18 cellular contexts compared by ENCODE assay signal in the genomic region with DNA sequence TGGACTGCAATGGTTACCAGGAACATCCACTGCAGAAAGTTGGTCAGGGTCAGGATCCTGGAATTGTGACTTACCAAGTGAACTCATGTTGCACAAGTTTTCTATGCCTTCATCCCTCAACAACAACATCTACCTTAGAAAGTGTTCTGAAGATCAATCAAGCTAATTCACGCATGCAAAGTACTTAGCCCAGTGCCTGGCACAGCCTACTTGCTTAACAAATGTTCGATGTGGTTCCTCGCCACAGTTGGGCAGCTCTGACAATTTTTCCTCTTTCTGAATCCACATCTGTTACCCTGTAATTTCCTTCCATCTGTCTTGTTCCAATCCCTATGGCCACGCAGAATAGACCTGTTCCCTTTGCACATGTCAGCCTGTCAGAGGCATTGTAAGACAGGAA.
DNase-seq lines count a peak whose midpoint lies in the region; ATAC-seq and TF ChIP-seq lines count a peak whose summit lies in the region.
"Had no signal": no experiment of that assay in that cellular context is flagged by ENCODE, and none has a peak within 500 bp of the region (broad histone marks: within the 10 kb centered on the region; RNA-seq: fewer than 3 reads in every experiment).

No MANE protein-coding gene starts in this region.

- no peak overlapping the region for H3K4me3 Mint-ChIP-seq in mesothelial cell of epicardium
- H3K4me3 Mint-ChIP-seq: B cell; CD8-positive, alpha-beta T cell; IgD-negative memory B cell had no signal

- no peak overlapping the region for H3K27ac Mint-ChIP-seq in mesothelial cell of epicardium
- H3K27ac Mint-ChIP-seq: B cell; CD8-positive, alpha-beta T cell; IgD-negative memory B cell had no signal

- H3K36me3 Mint-ChIP-seq in mesothelial cell of epicardium = no peaks in the 10 kb centered on the region
- H3K36me3 Mint-ChIP-seq: CD8-positive, alpha-beta T cell; IgD-negative memory B cell had no signal

- H3K27me3 Mint-ChIP-seq in mesothelial cell of epicardium (ENCODE audit: low read depth) = peaks cover 7% of the 10 kb centered on the region

- H3K9me3 Mint-ChIP-seq in mesothelial cell of epicardium = no peaks in the 10 kb centered on the region
- H3K9me3 Mint-ChIP-seq: CD8-positive, alpha-beta T cell; IgD-negative memory B cell had no signal

- H3K9me3 ChIP-seq in mucosa of descending colon = no peaks in the 10 kb centered on the region
- H3K9me3 ChIP-seq: BLaER1 treated with 17β-estradiol and CSF1 and Interleukin-3, amounts not matched to agents 10 nM and 100 nM had no signal

- no peaks in the 10 kb centered on the region for H3K4me1 ChIP-seq in mucosa of descending colon (ENCODE audit: low read depth)
- H3K4me1 ChIP-seq: BLaER1 treated with 17β-estradiol and CSF1 and Interleukin-3, amounts not matched to agents 10 nM and 100 nM had no signal

- DNase-seq in DMS 273 (lab: John Stamatoyannopoulos, UW; ENCODE audit: unreplicated experiment) (peak; percentile 48), DMS 273 treated with DMSO at 0.1 percent for 48 hours (lab: John Stamatoyannopoulos, UW) (no peak), NCI-H446 treated with DMSO at 0.1 percent for 48 hours (lab: John Stamatoyannopoulos, UW) (peak; percentile 57), islet precursor cell (peak; percentile 17), mucosa of descending colon (no peak), mesothelial cell of epicardium (ENCODE audit: low spot score in 2 of 2, unreplicated experiment in 2 of 2) (no peak), AG20443 (ENCODE audit: low spot score) (no peak)
- DNase-seq: CD8-positive, alpha-beta T cell; COR-L47; DMS153; DMS79; GDM1; GOT3; H7; KBM-7 had no signal

- no peak for TF ChIP-seq CTCF in mucosa of descending colon (IDR thresholded peaks at IDR 0.05)
- no peak for TF ChIP-seq CTCF in mesothelial cell of epicardium (IDR thresholded peaks at IDR 0.05; ENCODE audit: unreplicated experiment)

- no peaks in the 10 kb centered on the region for H3K4me1 Mint-ChIP-seq in mesothelial cell of epicardium
- H3K4me1 Mint-ChIP-seq: B cell, IgD-negative memory B cell had no signal

- no peak for ATAC-seq in mucosa of descending colon
- ATAC-seq: CD8-positive, alpha-beta T cell had no signal

- intact Hi-C loops in mucosa of descending colon (cut with DNase I, micrococcal nuclease) = no loop called here

- H3K36me3 ChIP-seq in mucosa of descending colon (ENCODE audit: low read depth) = no peaks in the 10 kb centered on the region
- H3K36me3 ChIP-seq: BLaER1 treated with 17β-estradiol and CSF1 and Interleukin-3, amounts not matched to agents 10 nM and 100 nM had no signal

- H3K4me3 ChIP-seq in mucosa of descending colon = no peak overlapping the region
- H3K4me3 ChIP-seq: BLaER1 treated with 17β-estradiol and CSF1 and Interleukin-3, amounts not matched to agents 10 nM and 100 nM had no signal

Comparison
In these comparisons a context has a peak if more than half of its experiments do, and no peak if none do; other contexts are left out.
1. DNase-seq: peak in DMS 273 (single experiment), NCI-H446 treated with DMSO at 0.1 percent for 48 hours (single experiment) and islet precursor cell (single experiment); none in DMS 273 treated with DMSO at 0.1 percent for 48 hours (single experiment), mucosa of descending colon (0 of 3), mesothelial cell of epicardium (0 of 2) and AG20443 (single experiment).